1 cellular context compared by ENCODE assay signal in genomic region chr1:200183637-200184036, GRCh38.
TF ChIP-seq lines count a peak whose summit lies in the region.

No MANE protein-coding gene starts in this region.

TF ChIP-seq in A549, 52 proteins besides CTCF, POLR2A, EP300 and RAD21:
- no peak for TF ChIP-seq REST (IDR thresholded peaks at IDR 0.05)
- no peak for TF ChIP-seq HES2 (IDR thresholded peaks at IDR 0.05)
- TF ChIP-seq CHD2 (IDR thresholded peaks at IDR 0.05; ENCODE audit: low read length, partially characterized antibody), result no peak
- no peak for TF ChIP-seq PBX3 (IDR thresholded peaks at IDR 0.05)
- no peak for TF ChIP-seq CHD4 (IDR thresholded peaks at IDR 0.05; ENCODE audit: borderline replicate concordance)
- no peak for TF ChIP-seq MAZ (IDR thresholded peaks at IDR 0.05; ENCODE audit: borderline replicate concordance, low read depth, low read length)
- no peak for TF ChIP-seq FOSB (CRISPR knock-in tag; IDR thresholded peaks at IDR 0.05)
